Comparison of ENCODE assay signal across 2 cellular contexts in the genomic region with DNA sequence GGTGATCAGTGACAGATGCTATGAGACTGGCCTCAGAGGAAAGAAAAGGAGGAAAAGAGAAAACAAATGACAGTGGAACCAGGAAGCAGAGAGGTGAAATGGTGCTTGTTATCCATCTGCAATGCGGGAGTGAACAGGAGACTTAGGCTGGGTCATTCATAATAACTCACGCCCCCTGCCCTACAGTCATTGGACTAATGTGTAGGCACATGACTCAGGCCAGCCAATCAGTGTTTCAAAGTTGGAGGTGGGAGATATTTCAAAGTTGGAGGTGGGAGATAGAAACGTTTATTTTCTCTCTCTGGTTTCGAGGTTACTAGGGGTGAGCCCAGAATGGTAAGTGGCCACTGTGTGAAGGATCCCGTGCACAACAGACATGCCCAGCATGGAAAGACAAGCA.
TF ChIP-seq lines count a peak whose summit lies in the region.

No MANE protein-coding gene starts in this region.

TF ChIP-seq in IMR-90, 13 proteins besides CTCF, POLR2A, EP300 and RAD21:
- TF ChIP-seq CEBPB (IDR thresholded peaks at IDR 0.05; ENCODE audit: low read depth, low read length) (no peak), CHD1 (IDR thresholded peaks at IDR 0.05; ENCODE audit: low read depth, low read length) (no peak), MAZ (IDR thresholded peaks at IDR 0.05; ENCODE audit: borderline replicate concordance, low read depth, low read length) (no peak), USF2 (IDR thresholded peaks at IDR 0.05; ENCODE audit: low read depth, low read length) (0 out of 2 replicates have a peak, but pooled peaks have one; percentile 46)

TF ChIP-seq in H1, 55 proteins besides CTCF, POLR2A, EP300 and RAD21:
- TF ChIP-seq TBP (IDR thresholded peaks at IDR 0.05; ENCODE audit: low read depth, low read length) = no peak
- TF ChIP-seq USF2 (IDR thresholded peaks at IDR 0.05; ENCODE audit: low read length) = peak; percentile 54; the same call in 1 of the 2 replicates
